ENCODE assay signal across 8 cellular contexts in the genomic region with DNA sequence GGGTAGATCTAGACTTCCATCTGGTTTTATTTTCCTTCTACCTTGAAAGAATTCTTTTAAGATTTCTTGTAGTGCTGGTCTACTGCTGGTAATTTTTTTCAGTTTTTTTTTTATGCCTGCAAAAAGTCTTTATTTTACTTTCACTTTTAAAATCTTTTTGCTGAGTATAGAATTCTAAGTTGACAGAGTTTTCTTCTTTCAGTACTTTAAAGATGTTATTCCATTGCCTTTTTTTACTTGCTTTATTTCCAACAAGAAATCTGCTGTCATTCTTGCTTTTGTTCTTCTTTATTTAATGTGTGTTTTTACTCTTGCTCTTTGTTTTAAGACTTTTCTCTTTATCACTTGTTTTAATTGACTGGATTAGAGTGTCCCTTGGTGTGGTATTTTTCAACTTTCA.
"Had no signal": no experiment of that assay in that cellular context is flagged by ENCODE, and none has a peak within 500 bp of the region (broad histone marks: within the 10 kb centered on the region; RNA-seq: fewer than 3 reads in every experiment).

No MANE protein-coding gene starts in this region.

- H3K4me3 ChIP-seq: GM23248, HAP-1 had no signal

- H3K27ac ChIP-seq: GM23248, KMS-11 had no signal

- H3K36me3 ChIP-seq: HAP-1 had no signal

- DNase-seq: GM23248, GOT3, H7, IMR-90, KBM-7 had no signal

- H3K4me1 ChIP-seq: HAP-1 had no signal

- FAIRE-seq: HTR-8/SVneo had no signal
